1 cellular context compared by ENCODE assay signal in the genomic region with DNA sequence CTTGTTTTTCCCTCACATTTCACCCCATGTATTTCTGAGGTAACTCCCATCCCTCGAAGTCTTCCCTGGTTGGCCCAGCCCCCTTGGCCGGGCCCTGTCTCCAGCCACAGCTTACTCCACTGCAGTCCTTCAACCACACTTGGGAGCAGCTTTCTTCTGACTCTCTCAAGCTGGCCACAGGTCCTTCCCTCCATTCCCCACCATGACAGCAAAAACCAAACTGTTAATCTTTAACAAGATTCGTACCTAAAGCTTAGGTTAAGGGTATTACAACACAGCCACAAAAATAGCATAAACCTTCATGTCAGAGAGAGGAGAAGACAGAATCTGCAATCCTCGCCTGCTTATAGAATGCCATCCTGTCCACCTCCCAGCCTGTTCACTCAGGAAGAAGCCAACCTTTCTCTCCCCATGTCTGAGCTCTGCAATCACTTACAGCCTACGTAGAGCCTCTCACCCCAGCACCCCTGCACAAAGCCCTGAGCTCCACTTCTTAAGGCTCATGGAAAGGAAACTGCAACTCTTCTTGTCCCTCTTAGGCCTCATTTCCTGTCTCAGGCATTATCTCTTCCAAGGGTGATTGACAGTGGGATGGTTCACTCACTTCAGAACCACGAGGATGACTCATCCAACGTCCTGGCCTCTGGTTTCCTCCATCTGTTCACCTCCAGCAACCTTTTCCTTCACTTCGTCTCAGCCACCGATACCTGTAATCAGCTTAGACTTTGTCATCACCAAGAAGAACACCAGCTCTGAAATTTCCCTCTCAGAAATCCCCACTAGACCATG.
TF ChIP-seq lines count a peak whose summit lies in the region.

No MANE protein-coding gene starts in this region.

TF ChIP-seq in GM23338, 12 proteins besides CTCF, POLR2A, EP300 and RAD21 (continued from another document):
- TF ChIP-seq JUNB (IDR thresholded peaks at IDR 0.05; ENCODE audit: unreplicated experiment) (no peak), ZNF462 (CRISPR knock-in tag; IDR thresholded peaks at IDR 0.05) (no peak), STAT1 (IDR thresholded peaks at IDR 0.05; ENCODE audit: unreplicated experiment) (no peak), ZNF331 (CRISPR knock-in tag; IDR thresholded peaks at IDR 0.05; ENCODE audit: low read depth) (no peak), NANOG (IDR thresholded peaks at IDR 0.05; ENCODE audit: borderline replicate concordance) (no peak), CREB1 (CRISPR knock-in tag; IDR thresholded peaks at IDR 0.05; ENCODE audit: low read depth) (no peak), ZNF114 (CRISPR knock-in tag; IDR thresholded peaks at IDR 0.05) (no peak), EZH2 (IDR thresholded peaks at IDR 0.05; ENCODE audit: low read depth, unreplicated experiment) (no peak)
